In genomic region chr3:52240059-52240885, GRCh38 we compare ENCODE assay signal across 8 cellular contexts. TPM values are rescaled to one million over a fixed set of nuclear protein-coding genes. Genes with fewer than 3 reads are reported as not detected.
DNase-seq lines count a peak whose midpoint lies in the region; ATAC-seq and TF ChIP-seq lines count a peak whose summit lies in the region.

No MANE protein-coding gene starts in this region.

- H3K79me2 ChIP-seq in Loucy (ENCODE audit: insufficient read depth, low read length) = peaks cover 46% of the 10 kb centered on the region

- H3K4me2 ChIP-seq in Loucy (ENCODE audit: low read depth, low read length, poor library complexity, severe bottlenecking) = peak overlapping the region; percentile 75

- no peak overlapping the region for H2AFZ ChIP-seq in Loucy (ENCODE audit: low read length)

- H3F3A ChIP-seq in Loucy (ENCODE audit: low read depth) = no peaks in the 10 kb centered on the region

- H4K20me1 ChIP-seq in Loucy (ENCODE audit: insufficient read depth, low read length, poor library complexity, severe bottlenecking) = peaks cover 15% of the 10 kb centered on the region

- ATAC-seq in HG02763 (IDR thresholded peaks at IDR 0.05; ENCODE audit: unreplicated experiment) = no peak

- peak overlapping the region; percentile 63 for H3K27ac ChIP-seq in cingulate gyrus (ENCODE audit: low read depth, low read length)

- H3K9ac ChIP-seq in Loucy (ENCODE audit: low read depth, low read length, poor library complexity, severe bottlenecking) = peak overlapping the region; percentile 97

- TF ChIP-seq CTCF in Loucy (conservative IDR thresholded peaks at IDR 0.05; ENCODE audit: low read length) (0 out of 2 replicates have a peak, but pooled peaks have one; percentile 29), lower leg skin (IDR thresholded peaks at IDR 0.05) (no peak)

- DNase-seq in ELR (ENCODE audit: low read depth) (peak; percentile 71), UCSD-AML1 (lab: John Stamatoyannopoulos, UW; ENCODE audit: unreplicated experiment) (peak; percentile 75), lower leg skin (ENCODE audit: low spot score in 2 of 2) (peak; percentile 78 to 94), middle frontal gyrus (ENCODE audit: extremely low spot score, low spot score) (no peak)
- peak; percentile 66 for DNase-seq in stimulated activated naive CD4-positive, alpha-beta T cell treated with Interleukin-2 at 50 U/mL for 16 hours (lab: John Stamatoyannopoulos, UW)

- no peaks in the 10 kb centered on the region for H3K9me2 ChIP-seq in Loucy (replicated peaks; ENCODE audit: low read depth, low read length)

- peaks cover 34% of the 10 kb centered on the region for H3K4me1 ChIP-seq in Loucy (ENCODE audit: insufficient read depth, low read length, poor library complexity, severe bottlenecking)

- no peaks in the 10 kb centered on the region for H3K36me3 ChIP-seq in Loucy (ENCODE audit: insufficient read depth, low read length)

- H3K9me3 ChIP-seq in Loucy (ENCODE audit: insufficient read depth, low read depth, low read length) = no peaks in the 10 kb centered on the region

- intact Hi-C loops in lower leg skin (cut with DNase I; ENCODE audit: low total_unique reads) = no loop called here

- no peak for TF ChIP-seq POLR2A in lower leg skin (IDR thresholded peaks at IDR 0.05)

- WGBS in lower leg skin, 2 donors = 89 to 95% methylated on average over 1 of the region's 1 CpG

- H3K27me3 ChIP-seq in Loucy (ENCODE audit: insufficient read depth, low read length, poor library complexity, severe bottlenecking) = no peaks in the 10 kb centered on the region

- H3K4me3 ChIP-seq in Loucy (ENCODE audit: low read length, poor library complexity, severe bottlenecking) (peak overlapping the region; percentile 99), lower leg skin (ENCODE audit: low read depth, poor library complexity, severe bottlenecking) (no peak overlapping the region)

RNA-seq across cellular contexts. Expression of gene TWF2, which starts 1.3 kb away (rescaled TPM):
- 10 to 100 TPM; 39.3 to 60.2 (median 52.0) TPM for total RNA-seq in lower leg skin

RNA-seq across cellular contexts. Expression of gene PPM1M, which starts 5.3 kb away (rescaled TPM):
- 10 to 100 TPM; 10.4 to 28.6 (median 14.0) TPM for total RNA-seq in lower leg skin

RNA-seq across cellular contexts. Expression of gene TLR9, which starts 14.8 kb away (rescaled TPM):
- under 1 TPM in 2 of 4 donors, not detected in 2; 0.19 to 0.61 TPM for total RNA-seq in lower leg skin

RNA-seq across cellular contexts. Expression of gene WDR82, which starts 38.2 kb away (rescaled TPM):
- 10 to 100 TPM; 49.5 to 60.3 (median 56.3) TPM for total RNA-seq in lower leg skin

RNA-seq across cellular contexts. Expression of gene ALAS1, which starts 42.3 kb away (rescaled TPM):
- 10 to 100 TPM; 17.5 to 43.1 (median 32.2) TPM for total RNA-seq in lower leg skin
